ENCODE assay signal across 13 cellular contexts in genomic region chr5:469752-470483, GRCh38. TPM values are rescaled to one million over a fixed set of nuclear protein-coding genes. Genes with fewer than 3 reads are reported as not detected.
DNase-seq lines count a peak whose midpoint lies in the region; ATAC-seq and TF ChIP-seq lines count a peak whose summit lies in the region.
"Had no signal": no experiment of that assay in that cellular context is flagged by ENCODE, and none has a peak within 500 bp of the region (broad histone marks: within the 10 kb centered on the region; RNA-seq: fewer than 3 reads in every experiment).

No MANE protein-coding gene starts in this region.

- TF ChIP-seq EP300 in sigmoid colon (IDR thresholded peaks at IDR 0.05), result no peak

- CTCF ChIA-PET in activated CD8-positive, alpha-beta T cell treated with anti-CD3 and anti-CD28 coated beads for 36 hours (lab: Charles Lee), result interaction anchor here (1.0 kb wide), 1 partner anchor 23 kb away, joined by 4 read pairs; no protein-coding TSS in a partner anchor
- CTCF ChIA-PET in activated CD8-positive, alpha-beta T cell treated with anti-CD3 and anti-CD28 coated beads, Interleukin-2, amount 10 ng/mL, durations not matched to agents 7 days and 5 days (lab: Charles Lee), result interaction anchor here (0.9 kb wide), 1 partner anchor 24 kb away, joined by 4 read pairs; no protein-coding TSS in a partner anchor

- TF ChIP-seq POLR2A in Peyer's patch (IDR thresholded peaks at IDR 0.05) (no peak), sigmoid colon (IDR thresholded peaks at IDR 0.05) (no peak)

- H3K4me1 ChIP-seq in Peyer's patch (peaks cover 0 to 27% (median 14%) of the 10 kb centered on the region in 4 donors), left ventricle myocardium inferior (peaks cover 36% of the 10 kb centered on the region), sigmoid colon (peaks cover 0 to 25% (median 19%) of the 10 kb centered on the region in 4 donors)

- no peaks in the 10 kb centered on the region for H3K27me3 ChIP-seq in Peyer's patch
- peaks cover 3% of the 10 kb centered on the region for H3K27me3 ChIP-seq in left ventricle myocardium inferior (ENCODE audit: low read depth)
- H3K27me3 ChIP-seq in sigmoid colon, result peaks cover 2 to 3% (median 3%) of the 10 kb centered on the region in 3 donors

- H3K27ac ChIP-seq in Peyer's patch (no peak overlapping the region), left ventricle myocardium inferior (replicated peaks) (no peak overlapping the region), sigmoid colon (no peak overlapping the region)
- H3K27ac ChIP-seq: epithelial cell of prostate had no signal

- peak overlapping the region; percentile 90 for H3K4me3 Mint-ChIP-seq in activated CD8-positive, alpha-beta T cell treated with anti-CD3 and anti-CD28 coated beads for 36 hours
- no peak overlapping the region for H3K4me3 Mint-ChIP-seq in activated CD8-positive, alpha-beta T cell treated with anti-CD3 and anti-CD28 coated beads, Interleukin-2, amount 10 ng/mL, durations not matched to agents 7 days and 5 days

- H3K4me3 ChIP-seq in Peyer's patch, result no peak overlapping the region
- no peak overlapping the region for H3K4me3 ChIP-seq in left ventricle myocardium inferior
- no peak overlapping the region for H3K4me3 ChIP-seq in sigmoid colon

- H3K9me3 Mint-ChIP-seq in activated CD8-positive, alpha-beta T cell treated with anti-CD3 and anti-CD28 coated beads for 36 hours, result no peaks in the 10 kb centered on the region
- H3K9me3 Mint-ChIP-seq in activated CD8-positive, alpha-beta T cell treated with anti-CD3 and anti-CD28 coated beads, Interleukin-2, amount 10 ng/mL, durations not matched to agents 7 days and 5 days (ENCODE audit: insufficient read depth), result no peaks in the 10 kb centered on the region
- H3K9me3 Mint-ChIP-seq: central memory CD8-positive, alpha-beta T cell had no signal

- WGBS in sigmoid colon, 2 donors, result 94% methylated on average over 19 of the region's 19 CpGs

- H3K4me1 Mint-ChIP-seq in activated CD8-positive, alpha-beta T cell treated with anti-CD3 and anti-CD28 coated beads for 36 hours (ENCODE audit: low read depth), result peaks cover 22% of the 10 kb centered on the region
- H3K4me1 Mint-ChIP-seq in activated CD8-positive, alpha-beta T cell treated with anti-CD3 and anti-CD28 coated beads, Interleukin-2, amount 10 ng/mL, durations not matched to agents 7 days and 5 days (ENCODE audit: low read depth), result peaks cover 19% of the 10 kb centered on the region

- no peak for TF ChIP-seq CTCF in activated CD8-positive, alpha-beta T cell treated with anti-CD3 and anti-CD28 coated beads for 36 hours (IDR thresholded peaks at IDR 0.05)
- no peak for TF ChIP-seq CTCF in Peyer's patch (IDR thresholded peaks at IDR 0.05)
- TF ChIP-seq CTCF in left ventricle myocardium inferior (IDR thresholded peaks at IDR 0.05; ENCODE audit: borderline replicate concordance), result no peak
- TF ChIP-seq CTCF in sigmoid colon (IDR thresholded peaks at IDR 0.05), result no peak

- intact Hi-C loops in activated CD8-positive, alpha-beta T cell treated with anti-CD3 and anti-CD28 coated beads for 36 hours (cut with micrococcal nuclease), result no loop called here
- intact Hi-C loops in left ventricle myocardium inferior (cut with micrococcal nuclease), result no loop called here
- intact Hi-C loops in sigmoid colon (cut with DNase I), result loop anchor here (10.0 kb wide), 1 partner anchor 145 kb away; the partner anchor contains the start of gene CEP72

- H3K36me3 ChIP-seq in Peyer's patch, result peaks cover 0 to 44% (median 0%) of the 10 kb centered on the region in 3 donors
- H3K36me3 ChIP-seq in left ventricle myocardium inferior, result peaks cover 36% of the 10 kb centered on the region
- peaks cover 0 to 27% (median 14%) of the 10 kb centered on the region in 4 donors for H3K36me3 ChIP-seq in sigmoid colon

- ATAC-seq in activated CD8-positive, alpha-beta T cell treated with anti-CD3 and anti-CD28 coated beads for 36 hours, result no peak
- no peak for ATAC-seq in activated CD8-positive, alpha-beta T cell treated with anti-CD3 and anti-CD28 coated beads, Interleukin-2, amount 10 ng/mL, durations not matched to agents 7 days and 5 days
- ATAC-seq in HG03280 (IDR thresholded peaks at IDR 0.05; ENCODE audit: unreplicated experiment), result no peak
- ATAC-seq: SK-N-SH treated with all-trans-retinoic acid at 6 μM for 48 hours had no signal

- H3K36me3 Mint-ChIP-seq in activated CD8-positive, alpha-beta T cell treated with anti-CD3 and anti-CD28 coated beads for 36 hours (ENCODE audit: low read depth), result peaks cover 33% of the 10 kb centered on the region
- H3K36me3 Mint-ChIP-seq in activated CD8-positive, alpha-beta T cell treated with anti-CD3 and anti-CD28 coated beads, Interleukin-2, amount 10 ng/mL, durations not matched to agents 7 days and 5 days (ENCODE audit: low read depth), result peaks cover 25% of the 10 kb centered on the region

- POLR2A ChIA-PET in activated CD8-positive, alpha-beta T cell treated with anti-CD3 and anti-CD28 coated beads for 36 hours (lab: Charles Lee), result interaction anchor here (0.6 to 3.6 kb wide), 4 partner anchors 10 to 78 kb away, joined by 3 to 31 read pairs (median 6); no protein-coding TSS in a partner anchor
- POLR2A ChIA-PET in activated CD8-positive, alpha-beta T cell treated with anti-CD3 and anti-CD28 coated beads, Interleukin-2, amount 10 ng/mL, durations not matched to agents 7 days and 5 days (lab: Charles Lee), result no interaction called here

- DNase-seq in activated CD8-positive, alpha-beta T cell treated with anti-CD3 and anti-CD28 coated beads for 36 hours, result no peak
- no peak for DNase-seq in activated CD8-positive, alpha-beta T cell treated with anti-CD3 and anti-CD28 coated beads, Interleukin-2, amount 10 ng/mL, durations not matched to agents 7 days and 5 days
- DNase-seq in Peyer's patch, result peak in 2 of 3 donors; percentile 39 to 44
- peak; percentile 10 for DNase-seq in left ventricle myocardium inferior
- DNase-seq in sigmoid colon, result peak; percentile 61
- DNase-seq in DMS 273 (lab: John Stamatoyannopoulos, UW; ENCODE audit: unreplicated experiment), result no peak
- DNase-seq in HuH-7.5 (ENCODE audit: low spot score), result no peak
- DNase-seq: EL, NCI-H2029 had no signal

- H3K9me3 ChIP-seq in Peyer's patch (no peaks in the 10 kb centered on the region), left ventricle myocardium inferior (replicated peaks) (no peaks in the 10 kb centered on the region), sigmoid colon (no peaks in the 10 kb centered on the region)

- peak overlapping the region; percentile 20 for H3K27ac Mint-ChIP-seq in activated CD8-positive, alpha-beta T cell treated with anti-CD3 and anti-CD28 coated beads for 36 hours
- no peak overlapping the region for H3K27ac Mint-ChIP-seq in activated CD8-positive, alpha-beta T cell treated with anti-CD3 and anti-CD28 coated beads, Interleukin-2, amount 10 ng/mL, durations not matched to agents 7 days and 5 days

- no peaks in the 10 kb centered on the region for H3K27me3 Mint-ChIP-seq in activated CD8-positive, alpha-beta T cell treated with anti-CD3 and anti-CD28 coated beads for 36 hours
- H3K27me3 Mint-ChIP-seq in activated CD8-positive, alpha-beta T cell treated with anti-CD3 and anti-CD28 coated beads, Interleukin-2, amount 10 ng/mL, durations not matched to agents 7 days and 5 days (ENCODE audit: low read depth), result peaks cover 2% of the 10 kb centered on the region

RNA-seq across cellular contexts. Expression of gene EXOC3, which starts 26.9 kb away (rescaled TPM):
- total RNA-seq in activated CD8-positive, alpha-beta T cell treated with anti-CD3 and anti-CD28 coated beads for 36 hours, result 10 to 100 TPM; 65.9 to 67.6 TPM
- 10 to 100 TPM; 62.2 to 62.3 TPM for total RNA-seq in activated CD8-positive, alpha-beta T cell treated with anti-CD3 and anti-CD28 coated beads, Interleukin-2, amount 10 ng/mL, durations not matched to agents 7 days and 5 days
- 100 to 1,000 TPM in 3 of 4 donors, 10 to 100 TPM in 1; 74.3 to 201 (median 141) TPM for total RNA-seq in Peyer's patch
- 46.2 TPM for total RNA-seq in left ventricle myocardium inferior
- total RNA-seq in sigmoid colon, result 10 to 100 TPM; 45.7 to 68.7 (median 48.5) TPM
- 10 to 100 TPM; 18.6 to 60.9 (median 36.1) TPM for polyA plus RNA-seq in sigmoid colon

RNA-seq across cellular contexts. Expression of gene SLC9A3, which starts 54.3 kb away (rescaled TPM):
- total RNA-seq in activated CD8-positive, alpha-beta T cell treated with anti-CD3 and anti-CD28 coated beads for 36 hours, result 1 to 10 TPM; 3.2 to 3.3 TPM
- 1 to 10 TPM; 1.6 to 1.9 TPM for total RNA-seq in activated CD8-positive, alpha-beta T cell treated with anti-CD3 and anti-CD28 coated beads, Interleukin-2, amount 10 ng/mL, durations not matched to agents 7 days and 5 days
- total RNA-seq in Peyer's patch (100 to 1,000 TPM in 3 of 4 donors, 10 to 100 TPM in 1; 16.5 to 320 (median 283) TPM), left ventricle myocardium inferior (0.91 TPM), sigmoid colon (1 to 10 TPM in 3 of 4 donors, under 1 TPM in 1; 0.83 to 2.5 (median 2.4) TPM)
- 10 to 100 TPM; 12.0 to 51.3 (median 19.9) TPM for polyA plus RNA-seq in sigmoid colon

Comparison
In these comparisons a context has a peak if more than half of its experiments do, and no peak if none do; other contexts are left out.
1. DNase-seq: peak in Peyer's patch (2 of 3), left ventricle myocardium inferior (single experiment) and sigmoid colon (single experiment); none in activated CD8-positive, alpha-beta T cell treated with anti-CD3 and anti-CD28 coated beads for 36 hours (single experiment), activated CD8-positive, alpha-beta T cell treated with anti-CD3 and anti-CD28 coated beads, Interleukin-2, amount 10 ng/mL, durations not matched to agents 7 days and 5 days (single experiment), DMS 273 (single experiment) and HuH-7.5 (single experiment).